In the genomic region with DNA sequence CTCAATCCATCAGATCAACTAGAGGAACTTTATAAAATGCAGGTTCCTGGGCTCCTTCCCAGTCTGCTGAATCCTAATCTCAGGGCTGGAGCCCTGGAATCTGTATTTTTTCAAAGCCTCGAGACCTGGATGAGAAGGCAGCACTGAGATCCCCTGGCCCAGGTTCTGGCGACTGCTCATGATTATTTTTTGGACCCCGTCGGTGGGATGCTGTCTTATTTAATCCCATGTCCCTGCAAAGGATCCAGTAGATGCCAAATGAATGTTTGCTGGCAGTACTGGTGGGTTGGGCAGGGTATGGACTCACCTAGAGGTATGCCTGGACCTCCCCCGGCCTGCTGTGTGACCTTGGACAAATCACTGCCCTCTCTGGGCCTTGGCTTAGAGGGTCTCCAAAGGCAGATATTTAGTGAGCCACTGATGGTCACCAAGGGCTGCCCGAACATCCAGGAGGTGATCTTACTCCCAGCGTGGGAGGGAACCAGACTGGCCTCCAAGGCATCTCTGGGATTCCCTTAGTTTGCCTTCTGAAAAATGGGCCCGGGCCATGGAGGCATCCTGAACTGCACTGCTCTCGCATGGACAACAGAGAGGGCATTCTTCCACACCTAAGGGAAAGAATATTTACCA, we compare ENCODE assay signal across 2 cellular contexts.
A peak's percentile ranks its signal among the peaks of the same experiment; 100 is the strongest.
TF ChIP-seq lines count a peak whose summit lies in the region.

No MANE protein-coding gene starts in this region.

TF ChIP-seq in HEK293, 187 proteins besides CTCF, POLR2A, EP300 and RAD21 (continued from another document):
- peak; percentile 38; the same call in 1 of the 2 replicates for TF ChIP-seq ZNF223 (tag by site-specific recombination; IDR thresholded peaks at IDR 0.05)
- peak; percentile 84; the same call in 1 of the 2 replicates for TF ChIP-seq ZNF768 (tag by site-specific recombination; IDR thresholded peaks at IDR 0.05)

TF ChIP-seq in HepG2, 621 proteins besides CTCF, POLR2A, EP300 and RAD21 (continued from another document):
- TF ChIP-seq KDM1A (CRISPR knock-in tag; IDR thresholded peaks at IDR 0.05) (peak; percentile 38; the same call in 1 of the 2 replicates), ZNF768 (CRISPR knock-in tag; IDR thresholded peaks at IDR 0.05) (peak; percentile 98), ZFP1 (CRISPR knock-in tag; IDR thresholded peaks at IDR 0.05) (no peak), ZNF274 (CRISPR knock-in tag; IDR thresholded peaks at IDR 0.05) (no peak), PBX2 (CRISPR knock-in tag; IDR thresholded peaks at IDR 0.05) (no peak), HNF4A (CRISPR knock-in tag; IDR thresholded peaks at IDR 0.05) (no peak), ZXDC (CRISPR knock-in tag; IDR thresholded peaks at IDR 0.05) (no peak), NONO (IDR thresholded peaks at IDR 0.05) (no peak), NONO (CRISPR knock-in tag; conservative IDR thresholded peaks at IDR 0.05) (no peak), BCL3 (CRISPR knock-in tag; IDR thresholded peaks at IDR 0.05) (no peak), ZNF629 (CRISPR knock-in tag; conservative IDR thresholded peaks at IDR 0.05) (peak; percentile 93), NR2F6 (IDR thresholded peaks at IDR 0.05) (no peak), NR2F6 (CRISPR knock-in tag; IDR thresholded peaks at IDR 0.05) (no peak), PRDM15 (CRISPR knock-in tag; IDR thresholded peaks at IDR 0.05) (no peak), ZBTB7B (CRISPR knock-in tag; IDR thresholded peaks at IDR 0.05) (no peak), ZMYM3 (CRISPR knock-in tag; IDR thresholded peaks at IDR 0.05) (peak; percentile 89), BHLHE40 (IDR thresholded peaks at IDR 0.05; ENCODE audit: low read length) (no peak)
- TF ChIP-seq, protein P1, sequence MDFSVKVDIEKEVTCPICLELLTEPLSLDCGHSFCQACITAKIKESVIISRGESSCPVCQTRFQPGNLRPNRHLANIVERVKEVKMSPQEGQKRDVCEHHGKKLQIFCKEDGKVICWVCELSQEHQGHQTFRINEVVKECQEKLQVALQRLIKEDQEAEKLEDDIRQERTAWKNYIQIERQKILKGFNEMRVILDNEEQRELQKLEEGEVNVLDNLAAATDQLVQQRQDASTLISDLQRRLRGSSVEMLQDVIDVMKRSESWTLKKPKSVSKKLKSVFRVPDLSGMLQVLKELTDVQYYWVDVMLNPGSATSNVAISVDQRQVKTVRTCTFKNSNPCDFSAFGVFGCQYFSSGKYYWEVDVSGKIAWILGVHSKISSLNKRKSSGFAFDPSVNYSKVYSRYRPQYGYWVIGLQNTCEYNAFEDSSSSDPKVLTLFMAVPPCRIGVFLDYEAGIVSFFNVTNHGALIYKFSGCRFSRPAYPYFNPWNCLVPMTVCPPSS (IDR thresholded peaks at IDR 0.05): no peak
- TF ChIP-seq, protein P2, sequence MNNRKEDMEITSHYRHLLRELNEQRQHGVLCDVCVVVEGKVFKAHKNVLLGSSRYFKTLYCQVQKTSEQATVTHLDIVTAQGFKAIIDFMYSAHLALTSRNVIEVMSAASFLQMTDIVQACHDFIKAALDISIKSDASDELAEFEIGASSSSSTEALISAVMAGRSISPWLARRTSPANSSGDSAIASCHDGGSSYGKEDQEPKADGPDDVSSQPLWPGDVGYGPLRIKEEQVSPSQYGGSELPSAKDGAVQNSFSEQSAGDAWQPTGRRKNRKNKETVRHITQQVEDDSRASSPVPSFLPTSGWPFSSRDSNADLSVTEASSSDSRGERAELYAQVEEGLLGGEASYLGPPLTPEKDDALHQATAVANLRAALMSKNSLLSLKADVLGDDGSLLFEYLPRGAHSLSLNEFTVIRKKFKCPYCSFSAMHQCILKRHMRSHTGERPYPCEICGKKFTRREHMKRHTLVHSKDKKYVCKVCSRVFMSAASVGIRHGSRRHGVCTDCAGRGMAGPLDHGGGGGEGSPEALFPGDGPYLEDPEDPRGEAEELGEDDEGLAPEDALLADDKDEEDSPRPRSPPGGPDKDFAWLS (CRISPR knock-in tag; IDR thresholded peaks at IDR 0.05; ENCODE audit: borderline replicate concordance): no peak
- TF ChIP-seq, protein P3, sequence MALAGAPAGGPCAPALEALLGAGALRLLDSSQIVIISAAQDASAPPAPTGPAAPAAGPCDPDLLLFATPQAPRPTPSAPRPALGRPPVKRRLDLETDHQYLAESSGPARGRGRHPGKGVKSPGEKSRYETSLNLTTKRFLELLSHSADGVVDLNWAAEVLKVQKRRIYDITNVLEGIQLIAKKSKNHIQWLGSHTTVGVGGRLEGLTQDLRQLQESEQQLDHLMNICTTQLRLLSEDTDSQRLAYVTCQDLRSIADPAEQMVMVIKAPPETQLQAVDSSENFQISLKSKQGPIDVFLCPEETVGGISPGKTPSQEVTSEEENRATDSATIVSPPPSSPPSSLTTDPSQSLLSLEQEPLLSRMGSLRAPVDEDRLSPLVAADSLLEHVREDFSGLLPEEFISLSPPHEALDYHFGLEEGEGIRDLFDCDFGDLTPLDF (CRISPR knock-in tag; IDR thresholded peaks at IDR 0.05): no peak
- TF ChIP-seq, protein P4, sequence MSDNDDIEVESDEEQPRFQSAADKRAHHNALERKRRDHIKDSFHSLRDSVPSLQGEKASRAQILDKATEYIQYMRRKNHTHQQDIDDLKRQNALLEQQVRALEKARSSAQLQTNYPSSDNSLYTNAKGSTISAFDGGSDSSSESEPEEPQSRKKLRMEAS (IDR thresholded peaks at IDR 0.05): no peak
TF ChIP-seq in HepG2: peak in this region for 4.
